ENCODE assay signal across 1 cellular context in genomic region chr15:69300129-69300588, GRCh38.
TF ChIP-seq lines count a peak whose summit lies in the region.

No MANE protein-coding gene starts in this region.

TF ChIP-seq in A549, 52 proteins besides CTCF, POLR2A, EP300 and RAD21 (continued from another document):
- TF ChIP-seq E2F6 (IDR thresholded peaks at IDR 0.05; ENCODE audit: borderline replicate concordance, low read depth) (0 out of 2 replicates have a peak, but pooled peaks have one; percentile 13), CHD2 (IDR thresholded peaks at IDR 0.05; ENCODE audit: low read length, partially characterized antibody) (no peak), NFE2L2 (conservative IDR thresholded peaks at IDR 0.05; ENCODE audit: low read length) (no peak), HMGXB4 (CRISPR knock-in tag; IDR thresholded peaks at IDR 0.05; ENCODE audit: borderline replicate concordance) (no peak), POLR2AphosphoS2 (conservative IDR thresholded peaks at IDR 0.05; ENCODE audit: low read length) (no peak), JUN (IDR thresholded peaks at IDR 0.05) (0 out of 5 replicates have a peak, but pooled peaks of 1 of the 2 experiments have one; percentile 10)
- TF ChIP-seq, protein P1, sequence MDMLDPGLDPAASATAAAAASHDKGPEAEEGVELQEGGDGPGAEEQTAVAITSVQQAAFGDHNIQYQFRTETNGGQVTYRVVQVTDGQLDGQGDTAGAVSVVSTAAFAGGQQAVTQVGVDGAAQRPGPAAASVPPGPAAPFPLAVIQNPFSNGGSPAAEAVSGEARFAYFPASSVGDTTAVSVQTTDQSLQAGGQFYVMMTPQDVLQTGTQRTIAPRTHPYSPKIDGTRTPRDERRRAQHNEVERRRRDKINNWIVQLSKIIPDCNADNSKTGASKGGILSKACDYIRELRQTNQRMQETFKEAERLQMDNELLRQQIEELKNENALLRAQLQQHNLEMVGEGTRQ (IDR thresholded peaks at IDR 0.05), result no peak
